ENCODE assay signal across 8 cellular contexts in genomic region chr18:63366991-63367240, GRCh38. TPM values are rescaled to one million over a fixed set of nuclear protein-coding genes. Genes with fewer than 3 reads are reported as not detected.
A peak's percentile ranks its signal among the peaks of the same experiment; 100 is the strongest.
DNase-seq lines count a peak whose midpoint lies in the region; ATAC-seq and TF ChIP-seq lines count a peak whose summit lies in the region.

TSS of gene KDSR (minus strand) at chr18:63367206. CDS start at chr18:63367118, 88 bp downstream.

- H3K9ac ChIP-seq in HUES48 (ENCODE audit: low read depth, low read length): peak within 1 kb of the TSS; percentile 82
- peak within 1 kb of the TSS; percentile 70 for H3K9ac ChIP-seq in iPS-15b (ENCODE audit: low read depth, low read length)

- H3K4me1 ChIP-seq in HUES48 (ENCODE audit: control insufficient read depth, insufficient read depth, low read length) (peaks cover 5% of the 10 kb centered on the region; the same call in 1 of the 2 replicates), iPS-15b (ENCODE audit: control insufficient read depth, insufficient read depth, low read length) (peaks cover 3% of the 10 kb centered on the region), spleen (peaks cover 0 to 43% (median 35%) of the 10 kb centered on the region in 6 donors)

- intact Hi-C loops in spleen (cut with DNase I; ENCODE audit: low total_unique reads): loop anchor here (10.0 kb wide), 1 partner anchor 58 kb away; the partner anchor contains the start of gene VPS4B

- no peaks in the 10 kb centered on the region for H3K27me3 ChIP-seq in HUES48 (ENCODE audit: control insufficient read depth, insufficient read depth, low read length)
- H3K27me3 ChIP-seq in iPS-15b (ENCODE audit: control insufficient read depth, insufficient read depth, low read length): no peaks in the 10 kb centered on the region
- no peaks in the 10 kb centered on the region for H3K27me3 ChIP-seq in spleen (replicated peaks in 1 of 7)

- H3K36me3 ChIP-seq in HUES48 (ENCODE audit: control insufficient read depth, insufficient read depth, low read length) (peaks cover 10% of the 10 kb centered on the region), iPS-15b (ENCODE audit: control insufficient read depth, insufficient read depth, low read length) (no peaks in the 10 kb centered on the region), spleen (peaks cover 0 to 8% (median under 1%) of the 10 kb centered on the region in 6 donors)

- WGBS in adipose tissue, 3 donors: 0% methylated on average over 18 to 27 of the region's 27 CpGs
- 0 to 1% (median 1%) methylated on average over 8 to 27 of the region's 27 CpGs for WGBS in spleen, 5 donors

- no peak for ATAC-seq in HG03442 (IDR thresholded peaks at IDR 0.05; ENCODE audit: unreplicated experiment)

- H3K27ac ChIP-seq in HUES48 (ENCODE audit: low read depth, low read length) (peak within 1 kb of the TSS; percentile 88), adipose tissue (ENCODE audit: low read depth, low read length) (peak within 1 kb of the TSS; percentile 94), spleen (peak within 1 kb of the TSS; percentile 80 to 98 (median 94))

- TF ChIP-seq POLR2A in spleen (IDR thresholded peaks at IDR 0.05): no peak

- DNase-seq in spleen (no peak), C1 segment of cervical spinal cord (lab: John Stamatoyannopoulos, UW) (no peak), islet precursor cell (no peak)
- DNase-seq in activated CD8-positive, alpha-beta memory T cell treated with anti-CD3 and anti-CD28 coated beads, Interleukin-2, amount 50 U/mL, for 48 hours: no peak

- H3K9me3 ChIP-seq in HUES48 (ENCODE audit: control insufficient read depth, insufficient read depth, low read length): 0 out of 2 replicates have a peak, but pooled peaks cover 4% of the 10 kb centered on the region
- H3K9me3 ChIP-seq in iPS-15b (ENCODE audit: control insufficient read depth, insufficient read depth, low read length): no peaks in the 10 kb centered on the region
- H3K9me3 ChIP-seq in spleen: peaks cover 0 to 5% (median 0%) of the 10 kb centered on the region in 8 donors

- H3K4me3 ChIP-seq in HUES48 (ENCODE audit: low read depth, low read length) (peak within 1 kb of the TSS; percentile 68), iPS-15b (ENCODE audit: low read depth, low read length) (peak within 1 kb of the TSS; percentile 83), spleen (peak within 1 kb of the TSS; percentile 75 to 98 (median 92))

- no peak for TF ChIP-seq CTCF in spleen (IDR thresholded peaks at IDR 0.05 in 8 of 11, conservative IDR thresholded peaks at IDR 0.05 in 3 of 11)

RNA-seq across cellular contexts. Expression of gene KDSR, which starts in this region (rescaled TPM):
- polyA plus RNA-seq in adipose tissue (10 to 100 TPM; 10.2 to 31.5 (median 19.1) TPM), spleen (10 to 100 TPM in 1 of 3 donors, 1 to 10 TPM in 2; 5.7 to 10.2 (median 8.9) TPM)
- total RNA-seq in spleen: 10 to 100 TPM; 31.1 to 42.2 (median 33.3) TPM
